14 cellular contexts compared by ENCODE assay signal in genomic region chr6:133571681-133572080, GRCh38.
DNase-seq lines count a peak whose midpoint lies in the region; ATAC-seq and TF ChIP-seq lines count a peak whose summit lies in the region.
"Had no signal": no experiment of that assay in that cellular context is flagged by ENCODE, and none has a peak within 500 bp of the region (broad histone marks: within the 10 kb centered on the region; RNA-seq: fewer than 3 reads in every experiment).

No MANE protein-coding gene starts in this region.

- no peak for TF ChIP-seq RAD21 in HCT116 (IDR thresholded peaks at IDR 0.05; ENCODE audit: low read depth)

- no peaks in the 10 kb centered on the region for H3K36me3 Mint-ChIP-seq in neural progenitor cell
- H3K36me3 Mint-ChIP-seq in chondrocyte (ENCODE audit: low read depth), result no peaks in the 10 kb centered on the region
- H3K36me3 Mint-ChIP-seq: CD14-positive monocyte; CD8-positive, alpha-beta T cell had no signal

- H3K9ac ChIP-seq in HCT116 (ENCODE audit: low read length), result no peak overlapping the region
- no peak overlapping the region for H3K9ac ChIP-seq in neural progenitor cell

- peaks cover 3% of the 10 kb centered on the region for H3K27me3 Mint-ChIP-seq in neural progenitor cell (ENCODE audit: insufficient read depth, low read depth)
- no peaks in the 10 kb centered on the region for H3K27me3 Mint-ChIP-seq in chondrocyte (ENCODE audit: low read depth)

- no peak overlapping the region for H3K27ac ChIP-seq in ACC112 (ENCODE audit: low read depth, low read length)
- peak overlapping the region; percentile 14; the same call in 1 of the 2 replicates for H3K27ac ChIP-seq in HCT116 (ENCODE audit: low read depth, low read length)
- H3K27ac ChIP-seq in neural progenitor cell, result no peak overlapping the region
- H3K27ac ChIP-seq in ascending aorta, result no peak overlapping the region

- H3K4me3 Mint-ChIP-seq in neural progenitor cell (no peak overlapping the region), chondrocyte (ENCODE audit: unreplicated experiment) (no peak overlapping the region)
- H3K4me3 Mint-ChIP-seq: CD14-positive monocyte; CD8-positive, alpha-beta T cell; IgD-negative memory B cell had no signal

- CTCF ChIA-PET in HCT116 (lab: Charles Lee), result interaction anchor here (1.4 kb wide), 1 partner anchor 345 kb away, joined by 4 read pairs; no protein-coding TSS in a partner anchor

- RAD21 ChIA-PET in HCT116 (lab: Charles Lee; ENCODE audit: low non-redundant PET in 1 of 2, low total read pairs in 2 of 2, uncharacterized antibody in 2 of 2, unreplicated experiment in 2 of 2), result no interaction called here

- no peak for TF ChIP-seq POLR2A in HCT116 (IDR thresholded peaks at IDR 0.05; ENCODE audit: borderline replicate concordance, extremely low read depth, insufficient read depth, insufficient read length)

- H3K4me1 Mint-ChIP-seq in neural progenitor cell (peaks cover 7% of the 10 kb centered on the region), chondrocyte (ENCODE audit: low read depth) (peaks cover 7% of the 10 kb centered on the region)
- H3K4me1 Mint-ChIP-seq: CD14-positive monocyte had no signal

- H3K79me2 ChIP-seq in ACC112 (ENCODE audit: control insufficient read depth, insufficient read depth, low read length, unreplicated experiment) (no peaks in the 10 kb centered on the region), HCT116 (ENCODE audit: insufficient read depth, low read length) (no peaks in the 10 kb centered on the region), neural progenitor cell (ENCODE audit: low read depth) (no peaks in the 10 kb centered on the region)

- no peak overlapping the region for H3K4me3 ChIP-seq in ACC112 (ENCODE audit: low read depth, low read length)
- no peak overlapping the region for H3K4me3 ChIP-seq in HCT116 (replicated peaks in 1 of 2; ENCODE audit: low read depth in 1 of 2, low read length in 2 of 2)
- no peak overlapping the region for H3K4me3 ChIP-seq in neural progenitor cell
- no peak overlapping the region for H3K4me3 ChIP-seq in ascending aorta

- H3K4me1 ChIP-seq in ACC112 (ENCODE audit: control insufficient read depth, insufficient read depth, low read length, unreplicated experiment) (peaks cover 35% of the 10 kb centered on the region), HCT116 (ENCODE audit: control insufficient read depth in 1 of 2, insufficient read depth in 2 of 2, low read length in 2 of 2) (peaks cover 4 to 14% of the 10 kb centered on the region in 2 experiments), neural progenitor cell (peaks cover 6% of the 10 kb centered on the region), ascending aorta (no peaks in the 10 kb centered on the region)
- H3K4me1 ChIP-seq: Caco-2 had no signal

- H4K20me1 ChIP-seq in HCT116 (ENCODE audit: insufficient read depth) (no peaks in the 10 kb centered on the region), neural progenitor cell (ENCODE audit: low read depth) (no peaks in the 10 kb centered on the region)

- no TSS peak for BruUV-seq in HCT116 (replicated peaks; lab: Mats Ljungman, UMichigan)

- H3K27me3 ChIP-seq in ACC112 (ENCODE audit: insufficient read depth, low read length) (no peaks in the 10 kb centered on the region), HCT116 (ENCODE audit: insufficient read depth, low read length) (no peaks in the 10 kb centered on the region), neural progenitor cell (no peaks in the 10 kb centered on the region), ascending aorta (no peaks in the 10 kb centered on the region)

- H3K9me3 Mint-ChIP-seq in neural progenitor cell (no peaks in the 10 kb centered on the region), chondrocyte (ENCODE audit: low read depth) (no peaks in the 10 kb centered on the region)
- H3K9me3 Mint-ChIP-seq: CD8-positive, alpha-beta T cell had no signal

- H3K4me2 ChIP-seq in HCT116 (ENCODE audit: low read length) (no peak overlapping the region), neural progenitor cell (no peak overlapping the region)

- DNase-seq in HCT116 (ENCODE audit: low read depth, low spot score), result no peak
- DNase-seq in amniotic epithelial cell (ENCODE audit: low read depth), result peak; percentile 65
- DNase-seq in neural progenitor cell (ENCODE audit: low spot score), result no peak
- no peak for DNase-seq in ascending aorta (ENCODE audit: low spot score in 2 of 2)
- DNase-seq in iPS-NIHi7 (ENCODE audit: extremely low spot score), result no peak
- DNase-seq in chondrocyte (ENCODE audit: low spot score), result no peak
- DNase-seq: Caco-2; CD8-positive, alpha-beta T cell; H7; KG1 had no signal

- H2AFZ ChIP-seq in ACC112 (ENCODE audit: low read length, unreplicated experiment) (peak overlapping the region; percentile 15), HCT116 (ENCODE audit: low read depth, low read length, poor library complexity, severe bottlenecking) (no peak overlapping the region), neural progenitor cell (replicated peaks) (peak overlapping the region; percentile 18)

- POLR2A ChIA-PET in HCT116 (lab: Charles Lee), result no interaction called here

- H3K36me3 ChIP-seq in ACC112 (ENCODE audit: insufficient read depth, low read length), result no peaks in the 10 kb centered on the region
- H3K36me3 ChIP-seq in HCT116 (ENCODE audit: control insufficient read depth in 1 of 2, insufficient read depth in 2 of 2, low read length in 2 of 2), result no peaks in the 10 kb centered on the region
- H3K36me3 ChIP-seq in neural progenitor cell, result no peaks in the 10 kb centered on the region
- no peaks in the 10 kb centered on the region for H3K36me3 ChIP-seq in ascending aorta

- TF ChIP-seq CTCF in HCT116 (IDR thresholded peaks at IDR 0.05 in 2 of 3, conservative IDR thresholded peaks at IDR 0.05 in 1 of 3; ENCODE audit: borderline replicate concordance in 1 of 3, insufficient read depth in 1 of 3, low read depth in 2 of 3, low read length in 2 of 3) (no peak), neural progenitor cell (IDR thresholded peaks at IDR 0.05) (no peak), ascending aorta (IDR thresholded peaks at IDR 0.05) (no peak), chondrocyte (IDR thresholded peaks at IDR 0.05) (no peak)

- no peaks in the 10 kb centered on the region for H3K9me2 ChIP-seq in HCT116 (ENCODE audit: insufficient read depth)

- intact Hi-C loops in HCT116 (cut with micrococcal nuclease) (no loop called here), ascending aorta (cut with DNase I) (no loop called here)

- H3F3A ChIP-seq in neural progenitor cell (ENCODE audit: low read depth), result no peaks in the 10 kb centered on the region

- ATAC-seq in HCT116 (no peak), HG03521 (IDR thresholded peaks at IDR 0.05; ENCODE audit: unreplicated experiment) (no peak)
- ATAC-seq: CD8-positive, alpha-beta T cell had no signal

- H3K27ac Mint-ChIP-seq in neural progenitor cell (no peak overlapping the region), chondrocyte (ENCODE audit: unreplicated experiment) (no peak overlapping the region)
- H3K27ac Mint-ChIP-seq: CD14-positive monocyte; CD8-positive, alpha-beta T cell; IgD-negative memory B cell had no signal

- H3K9me3 ChIP-seq in HCT116 (ENCODE audit: control insufficient read depth in 1 of 2, insufficient read depth in 1 of 2, low read depth in 1 of 2, low read length in 2 of 2) (no peaks in the 10 kb centered on the region), neural progenitor cell (ENCODE audit: low read depth) (no peaks in the 10 kb centered on the region), ascending aorta (no peaks in the 10 kb centered on the region)
- H3K9me3 ChIP-seq: Caco-2 had no signal

TF ChIP-seq in HCT116, 20 proteins besides CTCF, POLR2A, EP300 and RAD21:
- TF ChIP-seq, protein P1, sequence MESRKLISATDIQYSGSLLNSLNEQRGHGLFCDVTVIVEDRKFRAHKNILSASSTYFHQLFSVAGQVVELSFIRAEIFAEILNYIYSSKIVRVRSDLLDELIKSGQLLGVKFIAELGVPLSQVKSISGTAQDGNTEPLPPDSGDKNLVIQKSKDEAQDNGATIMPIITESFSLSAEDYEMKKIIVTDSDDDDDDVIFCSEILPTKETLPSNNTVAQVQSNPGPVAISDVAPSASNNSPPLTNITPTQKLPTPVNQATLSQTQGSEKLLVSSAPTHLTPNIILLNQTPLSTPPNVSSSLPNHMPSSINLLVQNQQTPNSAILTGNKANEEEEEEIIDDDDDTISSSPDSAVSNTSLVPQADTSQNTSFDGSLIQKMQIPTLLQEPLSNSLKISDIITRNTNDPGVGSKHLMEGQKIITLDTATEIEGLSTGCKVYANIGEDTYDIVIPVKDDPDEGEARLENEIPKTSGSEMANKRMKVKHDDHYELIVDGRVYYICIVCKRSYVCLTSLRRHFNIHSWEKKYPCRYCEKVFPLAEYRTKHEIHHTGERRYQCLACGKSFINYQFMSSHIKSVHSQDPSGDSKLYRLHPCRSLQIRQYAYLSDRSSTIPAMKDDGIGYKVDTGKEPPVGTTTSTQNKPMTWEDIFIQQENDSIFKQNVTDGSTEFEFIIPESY (IDR thresholded peaks at IDR 0.05; ENCODE audit: extremely low read depth, insufficient replicate concordance, low read length), result no peak
- TF ChIP-seq EZH2 (IDR thresholded peaks at IDR 0.05) (no peak), JUND (IDR thresholded peaks at IDR 0.05) (no peak), EGR1 (IDR thresholded peaks at IDR 0.05; ENCODE audit: low read depth) (no peak), SIN3A (IDR thresholded peaks at IDR 0.05; ENCODE audit: low read depth) (no peak), EZH2phosphoT487 (IDR thresholded peaks at IDR 0.05; ENCODE audit: borderline replicate concordance) (no peak), SP1 (IDR thresholded peaks at IDR 0.05; ENCODE audit: low read depth) (no peak), ZNF274 (IDR thresholded peaks at IDR 0.05; ENCODE audit: low read depth, low read length) (no peak)
- TF ChIP-seq, protein P2, sequence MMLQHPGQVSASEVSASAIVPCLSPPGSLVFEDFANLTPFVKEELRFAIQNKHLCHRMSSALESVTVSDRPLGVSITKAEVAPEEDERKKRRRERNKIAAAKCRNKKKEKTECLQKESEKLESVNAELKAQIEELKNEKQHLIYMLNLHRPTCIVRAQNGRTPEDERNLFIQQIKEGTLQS (IDR thresholded peaks at IDR 0.05), result no peak
TF ChIP-seq in HCT116: peak in this region for 0.
